Comparison of ENCODE assay signal across 31 cellular contexts in genomic region chr17:74449306-74449705, GRCh38. TPM values are rescaled to one million over a fixed set of nuclear protein-coding genes. Genes with fewer than 3 reads are reported as not detected.
DNase-seq lines count a peak whose midpoint lies in the region; ATAC-seq and TF ChIP-seq lines count a peak whose summit lies in the region.
"Had no signal": no experiment of that assay in that cellular context is flagged by ENCODE, and none has a peak within 500 bp of the region (broad histone marks: within the 10 kb centered on the region; RNA-seq: fewer than 3 reads in every experiment).

No MANE protein-coding gene starts in this region.

- H3K27ac Mint-ChIP-seq in dendritic cell treated with granulocyte-macrophage colony-stimulating factor and Interleukin-4, amounts not matched to agents 40 ng/mL and 50 ng/mL, for 4 days = peak overlapping the region; percentile 15
- H3K27ac Mint-ChIP-seq: activated CD8-positive, alpha-beta T cell treated with anti-CD3 and anti-CD28 coated beads for 36 hours; B cell; naive thymus-derived CD4-positive, alpha-beta T cell; T-cell had no signal

- POLR2A ChIA-PET in RWPE1 (lab: Yijun Ruan, JAX; ENCODE audit: low non-redundant PET) = no interaction called here

- WGBS in right lobe of liver (ENCODE audit: insufficient coverage, low coverage, low lambda C conversion rate, missing lambda C conversion rate) = 58% methylated on average over 4 of the region's 11 CpGs

- peaks cover 0 to 4% (median 0%) of the 10 kb centered on the region in 4 donors for H3K36me3 ChIP-seq in right lobe of liver
- no peaks in the 10 kb centered on the region; the same call in 1 of the 2 replicates for H3K36me3 ChIP-seq in H7 (replicated peaks; ENCODE audit: control insufficient read depth, insufficient read depth, low read length)
- H3K36me3 ChIP-seq: colonic mucosa, SJCRH30 had no signal

- H3K27me3 ChIP-seq in right lobe of liver (no peaks in the 10 kb centered on the region), H7 (ENCODE audit: control insufficient read depth, insufficient read depth, low read length) (peaks cover 16% of the 10 kb centered on the region)
- H3K27me3 ChIP-seq: body of pancreas, colonic mucosa, upper lobe of left lung had no signal

- peaks cover 0 to 92% (median 44%) of the 10 kb centered on the region in 4 donors for H3K4me1 ChIP-seq in right lobe of liver

- ATAC-seq in right lobe of liver = no peak
- ATAC-seq: activated CD4-positive, CD25-positive, alpha-beta regulatory T cell treated with anti-CD3 and anti-CD28 coated beads, Interleukin-2, amount 50 U/mL, for 24 hours; activated CD8-positive, alpha-beta T cell treated with anti-CD3 and anti-CD28 coated beads for 36 hours; body of pancreas; K562; naive thymus-derived CD4-positive, alpha-beta T cell; Panc1; T-cell had no signal

- peaks cover 54% of the 10 kb centered on the region for H3K27me3 Mint-ChIP-seq in dendritic cell treated with granulocyte-macrophage colony-stimulating factor and Interleukin-4, amounts not matched to agents 40 ng/mL and 50 ng/mL, for 4 days

- intact Hi-C loops in dendritic cell treated with granulocyte-macrophage colony-stimulating factor and Interleukin-4, amounts not matched to agents 40 ng/mL and 50 ng/mL, for 4 days (cut with micrococcal nuclease) = no loop called here
- intact Hi-C loops in right lobe of liver (cut with DNase I) = no loop called here

- TF ChIP-seq POLR2A in right lobe of liver (IDR thresholded peaks at IDR 0.05) = no peak

- CTCF ChIA-PET in RWPE1 (lab: Yijun Ruan, JAX) = interaction anchor here (0.7 kb wide), 1 partner anchor 70 kb away, joined by 3 read pairs; no protein-coding TSS in a partner anchor

- DNase-seq in RWPE1 (ENCODE audit: low spot score) = no peak
- DNase-seq in right lobe of liver = no peak
- no peak for DNase-seq in H7
- DNase-seq in NOMO-1 treated with dmso at 0.1 percent for 144 hours (lab: John Stamatoyannopoulos, UW; ENCODE audit: unreplicated experiment) = no peak
- no peak for DNase-seq in HK-2 (ENCODE audit: unreplicated experiment)
- no peak for DNase-seq in NCI-H1930 (lab: John Stamatoyannopoulos, UW)
- DNase-seq: activated CD8-positive, alpha-beta T cell treated with anti-CD3 and anti-CD28 coated beads for 36 hours; activated effector memory CD4-positive, alpha-beta T cell treated with anti-CD3 and anti-CD28 coated beads, Interleukin-2, amount 50 U/mL, for 16 hours; colonic mucosa; DMS153; mesenchymal stem cell; MM.1S; naive thymus-derived CD4-positive, alpha-beta T cell; NCI-H1417 treated with DMSO at 0.1 percent for 48 hours; NCI-H510A treated with DMSO at 0.1 percent for 48 hours; NK-92 treated with Interleukin-12 subunit alpha and Interleukin-12 subunit beta, amount 100 ng/mL, for 24 hours; occipital lobe; SJCRH30; stimulated activated CD4-positive, alpha-beta T cell treated with anti-CD3 and anti-CD28 coated beads, Interleukin-4, amount 100 ng/mL, for 4 hours; stimulated activated naive CD4-positive, alpha-beta T cell treated with Interleukin-2 at 50 U/mL for 16 hours; T-cell; upper lobe of left lung had no signal

- TF ChIP-seq CTCF in RWPE1 (conservative IDR thresholded peaks at IDR 0.05; ENCODE audit: low read depth) (no peak), right lobe of liver (IDR thresholded peaks at IDR 0.05) (no peak)

- H3K9me3 Mint-ChIP-seq in dendritic cell treated with granulocyte-macrophage colony-stimulating factor and Interleukin-4, amounts not matched to agents 40 ng/mL and 50 ng/mL, for 4 days = no peaks in the 10 kb centered on the region
- H3K9me3 Mint-ChIP-seq: activated CD8-positive, alpha-beta T cell treated with anti-CD3 and anti-CD28 coated beads for 36 hours; naive thymus-derived CD4-positive, alpha-beta T cell; T-cell had no signal

- H3K4me1 Mint-ChIP-seq in dendritic cell treated with granulocyte-macrophage colony-stimulating factor and Interleukin-4, amounts not matched to agents 40 ng/mL and 50 ng/mL, for 4 days (ENCODE audit: low read depth) = peaks cover 39% of the 10 kb centered on the region

- no peaks in the 10 kb centered on the region for H3K9me3 ChIP-seq in right lobe of liver
- H3K9me3 ChIP-seq: body of pancreas, colonic mucosa, SJCRH30, upper lobe of left lung had no signal

- H3K4me3 Mint-ChIP-seq in dendritic cell treated with granulocyte-macrophage colony-stimulating factor and Interleukin-4, amounts not matched to agents 40 ng/mL and 50 ng/mL, for 4 days = no peak overlapping the region
- H3K4me3 Mint-ChIP-seq: activated CD8-positive, alpha-beta T cell treated with anti-CD3 and anti-CD28 coated beads for 36 hours; B cell; naive thymus-derived CD4-positive, alpha-beta T cell; T-cell had no signal

- H3K4me3 ChIP-seq in right lobe of liver (no peak overlapping the region), H7 (ENCODE audit: insufficient read depth, low read depth, low read length) (no peak overlapping the region)
- H3K4me3 ChIP-seq: body of pancreas, colonic mucosa, K562, SJCRH30, upper lobe of left lung had no signal

- no peaks in the 10 kb centered on the region for H3K36me3 Mint-ChIP-seq in dendritic cell treated with granulocyte-macrophage colony-stimulating factor and Interleukin-4, amounts not matched to agents 40 ng/mL and 50 ng/mL, for 4 days (ENCODE audit: low read depth)
- H3K36me3 Mint-ChIP-seq: naive thymus-derived CD4-positive, alpha-beta T cell; T-cell had no signal

- H3K27ac ChIP-seq in RWPE1 (peak overlapping the region; percentile 35), right lobe of liver (peak overlapping the region in 2 of 3 donors; percentile 57 to 99), temporal lobe (ENCODE audit: low read depth, low read length) (peak overlapping the region; percentile 79)
- H3K27ac ChIP-seq: colonic mucosa, SJCRH30 had no signal

RNA-seq across cellular contexts. Expression of gene CD300A, which starts 17.1 kb away (rescaled TPM):
- total RNA-seq in right lobe of liver (10 to 100 TPM in 1 of 6 experiments, 1 to 10 TPM in 5; 4.8 to 16.6 (median 6.6) TPM), temporal lobe (2.0 TPM)
- total RNA-seq in H7 (2014; rRNA removed; shearing (Covaris generic)) = 0.07 and 0.48 TPM in 2 replicates
- total RNA-seq: A673, fibroblast of lung, SJCRH30 had no signal

RNA-seq across cellular contexts. Expression of gene GPRC5C, which starts 17.4 kb away (rescaled TPM):
- total RNA-seq in right lobe of liver (100 to 1,000 TPM; 120 to 215 (median 131) TPM), temporal lobe (4.2 TPM)
- 35.3 and 48.8 TPM in 2 replicates for total RNA-seq in H7 (2014; rRNA removed; shearing (Covaris generic))
- total RNA-seq: A673, SJCRH30 had no signal
